24 cellular contexts compared by ENCODE assay signal in genomic region chrX:130263016-130263415, GRCh38.
"Had no signal": no experiment of that assay in that cellular context is flagged by ENCODE, and none has a peak within 500 bp of the region (broad histone marks: within the 10 kb centered on the region; RNA-seq: fewer than 3 reads in every experiment).

No MANE protein-coding gene starts in this region.

- DNase-seq: activated CD4-positive, alpha-beta T cell treated with anti-CD3 and anti-CD28 coated beads, Interleukin-2, amount 50 U/mL, for 1 hour; activated CD4-positive, CD25-positive, alpha-beta regulatory T cell treated with anti-CD3 and anti-CD28 coated beads, Interleukin-2, amount 50 U/mL, for 72 hours; activated CD8-positive, alpha-beta memory T cell treated with anti-CD3 and anti-CD28 coated beads, Interleukin-2, amount 50 U/mL, for 4 hours; activated effector memory CD4-positive, alpha-beta T cell treated with Interleukin-2 at 50 U/mL for 16 hours; activated naive CD4-positive, alpha-beta T cell treated with anti-CD3 and anti-CD28 coated beads, Interleukin-2, amount 50 U/mL, for 16 hours; activated T-cell treated with anti-CD3 and anti-CD28 coated beads, Interleukin-2, amount 50 U/mL, for 48 hours; cerebellar nuclear complex; cortex of kidney; erythroblast; left ventricle myocardium superior; mucosa of descending colon; naive B cell; stimulated activated CD4-positive, alpha-beta T cell treated with anti-CD3 and anti-CD28 coated beads, Interleukin-4, amount 100 ng/mL, for 1 hour; T-helper 2 cell; upper lobe of left lung had no signal

- H3K9me3 ChIP-seq: mucosa of descending colon, prostate gland, right atrium auricular region, thoracic aorta, upper lobe of left lung had no signal

- H3K36me3 ChIP-seq: prostate gland, right atrium auricular region, thoracic aorta, upper lobe of left lung had no signal

- FAIRE-seq: bronchial epithelial cell, endometrium, frontal cortex had no signal

- H3K27me3 Mint-ChIP-seq: naive B cell had no signal

- H3K4me3 Mint-ChIP-seq: naive B cell, neural progenitor cell had no signal

- ATAC-seq: left ventricle myocardium superior, mucosa of descending colon had no signal

- H3K27ac Mint-ChIP-seq: naive B cell, neural progenitor cell had no signal

- H3K4me3 ChIP-seq: mucosa of descending colon, neural progenitor cell, prostate gland, right atrium auricular region, smooth muscle cell, thoracic aorta, upper lobe of left lung had no signal

- H3K27me3 ChIP-seq: neural progenitor cell, right atrium auricular region, upper lobe of left lung had no signal

- H3K27ac ChIP-seq: neural progenitor cell, prostate gland, right atrium auricular region, thoracic aorta, upper lobe of left lung, VCaP had no signal

- H3K9me3 Mint-ChIP-seq: naive B cell had no signal

- H3K4me1 ChIP-seq: neural progenitor cell, prostate gland, right atrium auricular region had no signal
